Comparison of ENCODE assay signal across 18 cellular contexts in genomic region chr5:149944666-149945065, GRCh38. TPM values are rescaled to one million over a fixed set of nuclear protein-coding genes. Genes with fewer than 3 reads are reported as not detected.
DNase-seq lines count a peak whose midpoint lies in the region; ATAC-seq and TF ChIP-seq lines count a peak whose summit lies in the region.
"Had no signal": no experiment of that assay in that cellular context is flagged by ENCODE, and none has a peak within 500 bp of the region (broad histone marks: within the 10 kb centered on the region; RNA-seq: fewer than 3 reads in every experiment).

PDE6A (minus strand) TSS chr5:149944793; CDS start chr5:149944673, 120 bp downstream.

- peak within 1 kb of the TSS; percentile 72 for H3K27ac ChIP-seq in colonic mucosa

- H3K4me1 ChIP-seq in colonic mucosa (peaks cover 10% of the 10 kb centered on the region), mucosa of descending colon (ENCODE audit: low read depth) (peaks cover 43% of the 10 kb centered on the region)

- no peak within 1 kb of the TSS for H3K4me3 Mint-ChIP-seq in progenitor cell of endocrine pancreas (ENCODE audit: low read depth)
- H3K4me3 Mint-ChIP-seq: CD4-positive, alpha-beta T cell had no signal

- H3K4me1 Mint-ChIP-seq in progenitor cell of endocrine pancreas (ENCODE audit: low read depth) = peaks cover 33% of the 10 kb centered on the region

- TF ChIP-seq CTCF in colonic mucosa (IDR thresholded peaks at IDR 0.05) = no peak
- no peak for TF ChIP-seq CTCF in progenitor cell of endocrine pancreas (IDR thresholded peaks at IDR 0.05; ENCODE audit: unreplicated experiment)
- no peak for TF ChIP-seq CTCF in mucosa of descending colon (IDR thresholded peaks at IDR 0.05)

- H3K27ac Mint-ChIP-seq in progenitor cell of endocrine pancreas = peak within 1 kb of the TSS; percentile 39
- H3K27ac Mint-ChIP-seq: CD4-positive, alpha-beta T cell had no signal

- H3K4me3 ChIP-seq in colonic mucosa = no peak within 1 kb of the TSS
- H3K4me3 ChIP-seq in mucosa of descending colon = no peak within 1 kb of the TSS

- H3K9me3 Mint-ChIP-seq in progenitor cell of endocrine pancreas (ENCODE audit: low read depth) = no peaks in the 10 kb centered on the region
- H3K9me3 Mint-ChIP-seq: CD4-positive, alpha-beta T cell had no signal

- no peaks in the 10 kb centered on the region for H3K27me3 Mint-ChIP-seq in progenitor cell of endocrine pancreas

- intact Hi-C loops in colonic mucosa (cut with DNase I) = no loop called here
- intact Hi-C loops in mucosa of descending colon (cut with DNase I, micrococcal nuclease) = no loop called here
- intact Hi-C loops in left colon (cut with DNase I, micrococcal nuclease) = no loop called here

- H3K36me3 Mint-ChIP-seq in progenitor cell of endocrine pancreas (ENCODE audit: insufficient read depth) = no peaks in the 10 kb centered on the region

- H3K27me3 ChIP-seq in colonic mucosa = no peaks in the 10 kb centered on the region

- no peaks in the 10 kb centered on the region for H3K9me3 ChIP-seq in colonic mucosa
- H3K9me3 ChIP-seq in mucosa of descending colon = no peaks in the 10 kb centered on the region

- peak; percentile 68 for DNase-seq in D341Med (ENCODE audit: low spot score)
- DNase-seq in NCI-H82 treated with DMSO at 0.1 percent for 48 hours (lab: John Stamatoyannopoulos, UW; ENCODE audit: unreplicated experiment) = peak; percentile 77
- no peak for DNase-seq in colonic mucosa
- DNase-seq in progenitor cell of endocrine pancreas (ENCODE audit: low spot score, unreplicated experiment) = no peak
- no peak for DNase-seq in mucosa of descending colon
- DNase-seq in left colon = no peak
- no peak for DNase-seq in middle frontal gyrus (ENCODE audit: extremely low spot score, low spot score)
- DNase-seq: ACHN; CD4-positive, alpha-beta T cell; H7; NCI-H1436; NCI-H2081; NCI-H526 had no signal

- ATAC-seq in mucosa of descending colon = no peak
- ATAC-seq in left colon = no peak
- no peak for ATAC-seq in HG02885 (IDR thresholded peaks at IDR 0.05; ENCODE audit: poor library complexity, unreplicated experiment)
- ATAC-seq: Right ventricle myocardium inferior, SK-N-SH treated with all-trans-retinoic acid at 6 μM for 48 hours had no signal

- peak within 1 kb of the TSS in 1 of 2 donors; percentile 48 for H3K9ac ChIP-seq in colonic mucosa (ENCODE audit: low read depth in 2 of 2, low read length in 2 of 2)

- H3K36me3 ChIP-seq in colonic mucosa (no peaks in the 10 kb centered on the region), mucosa of descending colon (ENCODE audit: low read depth) (no peaks in the 10 kb centered on the region)

RNA-seq across cellular contexts. Expression of gene PDE6A, which starts in this region (rescaled TPM):
- total RNA-seq in colonic mucosa (1 to 10 TPM; 1.5 to 2.7 TPM), progenitor cell of endocrine pancreas (0.07 TPM in 1 of 2 replicates, not detected in the other), mucosa of descending colon (1 to 10 TPM; 1.6 to 7.3 (median 3.4) TPM), left colon (1 to 10 TPM; 4.2 to 4.7 TPM)
- total RNA-seq: CD4-positive, alpha-beta T cell; Daoy; H7; HT-29 had no signal

Comparison
In these comparisons a context has a peak if more than half of its experiments do, and no peak if none do; other contexts are left out.
1. DNase-seq: peak in D341Med (single experiment) and NCI-H82 treated with DMSO at 0.1 percent for 48 hours (single experiment); none in colonic mucosa (single experiment), progenitor cell of endocrine pancreas (single experiment), mucosa of descending colon (0 of 3), left colon (0 of 2) and middle frontal gyrus (single experiment).